In the genomic region with DNA sequence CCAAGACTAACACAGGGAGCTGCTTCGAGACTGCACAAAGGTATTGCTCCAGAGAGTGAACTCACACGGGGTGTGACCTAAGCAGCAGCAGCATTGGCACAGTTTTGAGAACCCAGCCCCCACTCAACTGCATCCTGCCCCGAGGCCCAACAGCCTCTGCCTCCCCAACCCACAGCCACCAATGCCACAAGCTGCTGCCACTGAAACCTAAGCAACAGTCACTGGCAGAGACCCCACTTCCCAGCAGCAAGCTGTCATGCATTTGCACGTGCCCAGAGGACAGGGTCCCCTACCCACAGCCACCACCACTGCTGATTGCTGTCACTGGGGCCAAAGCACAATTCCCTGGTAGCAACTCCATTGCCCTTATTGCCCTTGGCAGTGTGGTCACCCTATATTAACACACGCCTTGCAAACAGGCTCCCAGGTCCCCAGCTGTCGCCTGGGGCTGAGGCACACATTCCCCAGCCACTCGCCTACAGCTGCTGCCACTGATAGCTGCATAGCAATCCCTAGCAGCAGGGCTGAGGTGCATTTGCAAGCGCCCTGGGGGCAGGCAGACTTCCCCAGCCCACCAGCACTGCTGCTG, we compare ENCODE assay signal across 1 cellular context.
TF ChIP-seq lines count a peak whose summit lies in the region.

No MANE protein-coding gene starts in this region.

TF ChIP-seq in SK-N-SH, 30 proteins besides CTCF, POLR2A, EP300 and RAD21:
- no peak for TF ChIP-seq SMC3 (IDR thresholded peaks at IDR 0.05; ENCODE audit: low read depth, low read length)
- TF ChIP-seq GABPA (IDR thresholded peaks at IDR 0.05; ENCODE audit: low read depth), result no peak
- TF ChIP-seq, protein P1, sequence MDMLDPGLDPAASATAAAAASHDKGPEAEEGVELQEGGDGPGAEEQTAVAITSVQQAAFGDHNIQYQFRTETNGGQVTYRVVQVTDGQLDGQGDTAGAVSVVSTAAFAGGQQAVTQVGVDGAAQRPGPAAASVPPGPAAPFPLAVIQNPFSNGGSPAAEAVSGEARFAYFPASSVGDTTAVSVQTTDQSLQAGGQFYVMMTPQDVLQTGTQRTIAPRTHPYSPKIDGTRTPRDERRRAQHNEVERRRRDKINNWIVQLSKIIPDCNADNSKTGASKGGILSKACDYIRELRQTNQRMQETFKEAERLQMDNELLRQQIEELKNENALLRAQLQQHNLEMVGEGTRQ (IDR thresholded peaks at IDR 0.05; ENCODE audit: borderline replicate concordance, low read depth, low read length), result no peak
- TF ChIP-seq SIN3A (IDR thresholded peaks at IDR 0.05; ENCODE audit: borderline replicate concordance, low read depth, low read length), result no peak
- TF ChIP-seq JUND (IDR thresholded peaks at IDR 0.05), result no peak
- no peak for TF ChIP-seq MXI1 (IDR thresholded peaks at IDR 0.05; ENCODE audit: low read depth, low read length)
- TF ChIP-seq EZH2phosphoT487 (IDR thresholded peaks at IDR 0.05; ENCODE audit: borderline replicate concordance, low read depth), result no peak
- TF ChIP-seq MEF2A (IDR thresholded peaks at IDR 0.05; ENCODE audit: borderline replicate concordance, low read depth), result no peak
- TF ChIP-seq RCOR1 (IDR thresholded peaks at IDR 0.05; ENCODE audit: low read length), result no peak
